Comparison of ENCODE assay signal across 2 cellular contexts in genomic region chr14:20855652-20856291, GRCh38.
TF ChIP-seq lines count a peak whose summit lies in the region.

No MANE protein-coding gene starts in this region.

TF ChIP-seq in Ishikawa, 13 proteins besides CTCF, POLR2A, EP300 and RAD21 (continued from another document):
- TF ChIP-seq FOXM1 (IDR thresholded peaks at IDR 0.05; ENCODE audit: borderline replicate concordance, low read depth) = no peak
- no peak for TF ChIP-seq NFIC (IDR thresholded peaks at IDR 0.05)
- no peak for TF ChIP-seq CEBPB (IDR thresholded peaks at IDR 0.05)
- TF ChIP-seq REST (IDR thresholded peaks at IDR 0.05; ENCODE audit: low read depth) = peak; percentile 78
- TF ChIP-seq CREB1 (IDR thresholded peaks at IDR 0.05; ENCODE audit: low read depth) = no peak
- TF ChIP-seq YY1 (IDR thresholded peaks at IDR 0.05; ENCODE audit: low read depth) = no peak
- TF ChIP-seq TCF12 (IDR thresholded peaks at IDR 0.05; ENCODE audit: low read depth) = no peak
- TF ChIP-seq ZBTB7A (IDR thresholded peaks at IDR 0.05; ENCODE audit: low read depth) = no peak
- no peak for TF ChIP-seq EGR1 (IDR thresholded peaks at IDR 0.05)
- no peak for TF ChIP-seq TAF1 (IDR thresholded peaks at IDR 0.05; ENCODE audit: low read depth)
- TF ChIP-seq USF1 (IDR thresholded peaks at IDR 0.05) = peak; percentile 90

TF ChIP-seq in K562, 482 proteins besides CTCF, POLR2A, EP300 and RAD21 (continued from another document and continues in another):
- TF ChIP-seq E2F4 (CRISPR knock-in tag; IDR thresholded peaks at IDR 0.05; ENCODE audit: low read depth) (no peak), ATF7 (IDR thresholded peaks at IDR 0.05) (peak; percentile 42; the same call in 1 of the 2 replicates), TAF7 (tag; IDR thresholded peaks at IDR 0.05) (no peak), RBFOX2 (IDR thresholded peaks at IDR 0.05; ENCODE audit: low read depth, low read length) (no peak), ZNF592 (IDR thresholded peaks at IDR 0.05) (peak; percentile 65; the same call in 1 of the 2 replicates), RNF219 (CRISPR knock-in tag; IDR thresholded peaks at IDR 0.05) (no peak), FOXP4 (CRISPR knock-in tag; IDR thresholded peaks at IDR 0.05; ENCODE audit: borderline replicate concordance) (no peak), GTF2F1 (IDR thresholded peaks at IDR 0.05; ENCODE audit: low read depth, low read length) (no peak), ZNF644 (tag; IDR thresholded peaks at IDR 0.05; ENCODE audit: low read depth) (no peak), MBD2 (IDR thresholded peaks at IDR 0.05; ENCODE audit: borderline replicate concordance, low read depth) (no peak), CREB1 (IDR thresholded peaks at IDR 0.05) (no peak), CREB1 (CRISPR knock-in tag; IDR thresholded peaks at IDR 0.05) (no peak), ZNF41 (CRISPR knock-in tag; conservative IDR thresholded peaks at IDR 0.05) (no peak), RBBP5 (IDR thresholded peaks at IDR 0.05; ENCODE audit: borderline replicate concordance, insufficient read depth, low read length, poor library complexity, severe bottlenecking) (no peak), CHD4 (IDR thresholded peaks at IDR 0.05; ENCODE audit: insufficient read depth, insufficient replicate concordance, low read depth, low read length, poor library complexity, severe bottlenecking) (no peak), DEAF1 (CRISPR knock-in tag; IDR thresholded peaks at IDR 0.05) (peak; percentile 82), GTF2E2 (tag; IDR thresholded peaks at IDR 0.05) (no peak), ZNF699 (CRISPR knock-in tag; IDR thresholded peaks at IDR 0.05; ENCODE audit: insufficient replicate concordance) (no peak), ID3 (CRISPR knock-in tag; IDR thresholded peaks at IDR 0.05) (no peak), ID3 (tag; IDR thresholded peaks at IDR 0.05) (no peak), MCM2 (IDR thresholded peaks at IDR 0.05; ENCODE audit: low read depth) (no peak), CBFA2T3 (IDR thresholded peaks at IDR 0.05) (no peak), ZHX1 (conservative IDR thresholded peaks at IDR 0.05; ENCODE audit: low read length) (no peak), STAG1 (CRISPR knock-in tag; IDR thresholded peaks at IDR 0.05; ENCODE audit: borderline replicate concordance) (peak; percentile 68; the same call in 1 of the 2 replicates), RERE (CRISPR knock-in tag; IDR thresholded peaks at IDR 0.05; ENCODE audit: borderline replicate concordance) (no peak), REST (CRISPR knock-in tag; IDR thresholded peaks at IDR 0.05; ENCODE audit: low read depth) (peak; percentile 80)
